In the genomic region with DNA sequence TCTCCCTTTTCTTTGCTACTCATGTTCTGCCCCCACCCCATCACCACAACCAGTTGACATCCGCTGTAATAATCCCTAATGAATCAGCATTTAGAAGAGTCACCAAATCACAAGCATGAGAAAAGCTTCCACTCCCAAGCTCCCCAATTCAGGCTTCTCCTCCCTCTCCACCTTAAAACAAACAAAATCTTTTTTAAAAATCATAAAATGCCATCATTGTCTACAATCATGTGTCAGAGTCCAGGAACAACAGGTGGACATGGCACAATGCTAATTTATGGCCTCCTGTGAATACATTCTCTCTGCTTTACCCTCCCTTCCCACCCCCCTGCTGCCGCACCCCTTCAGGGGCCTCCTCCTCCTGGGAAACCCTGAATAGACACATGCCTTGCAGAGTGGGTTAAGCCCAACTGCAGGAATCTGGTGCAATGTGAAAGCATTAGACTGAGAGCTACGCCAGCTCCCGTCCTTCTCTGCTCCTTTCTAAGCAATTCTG, we compare ENCODE assay signal across 15 cellular contexts. TPM values are rescaled to one million over a fixed set of nuclear protein-coding genes. Genes with fewer than 3 reads are reported as not detected.
DNase-seq lines count a peak whose midpoint lies in the region; ATAC-seq and TF ChIP-seq lines count a peak whose summit lies in the region.
"Had no signal": no experiment of that assay in that cellular context is flagged by ENCODE, and none has a peak within 500 bp of the region (broad histone marks: within the 10 kb centered on the region; RNA-seq: fewer than 3 reads in every experiment).

No MANE protein-coding gene starts in this region.

- no peaks in the 10 kb centered on the region for H3K27me3 Mint-ChIP-seq in Caco-2 (ENCODE audit: insufficient read depth, unreplicated experiment)
- H3K27me3 Mint-ChIP-seq in endothelial cell (ENCODE audit: unreplicated experiment), result peaks cover 27% of the 10 kb centered on the region
- no peaks in the 10 kb centered on the region for H3K27me3 Mint-ChIP-seq in neural crest cell (ENCODE audit: low read depth)

- H4K20me1 ChIP-seq in MM.1S (ENCODE audit: insufficient read depth, low read length), result no peaks in the 10 kb centered on the region

- peak overlapping the region; percentile 61 for H3K27ac Mint-ChIP-seq in Caco-2 (ENCODE audit: unreplicated experiment)
- peak overlapping the region; percentile 20 for H3K27ac Mint-ChIP-seq in endothelial cell (ENCODE audit: unreplicated experiment)
- peak overlapping the region; percentile 58 for H3K27ac Mint-ChIP-seq in neural crest cell (ENCODE audit: unreplicated experiment)
- H3K27ac Mint-ChIP-seq: activated CD4-positive, alpha-beta memory T cell treated with anti-CD3 and anti-CD28 coated beads, Interleukin-2, amount 10 ng/mL, durations not matched to agents 7 days and 5 days; stimulated activated naive B cell treated with anti-CD40 and anti-IgM and Interleukin-4, amounts not matched to agents 10 μg/mL and 1 μg/mL and 100 μg/mL, for 72 hours had no signal

- no peaks in the 10 kb centered on the region for H3K9me3 ChIP-seq in Caco-2
- no peaks in the 10 kb centered on the region for H3K9me3 ChIP-seq in MM.1S (replicated peaks; ENCODE audit: insufficient read depth, low read length)
- H3K9me3 ChIP-seq: adrenal gland, esophagus muscularis mucosa, lower lobe of right lung had no signal

- TF ChIP-seq CTCF in Caco-2 (IDR thresholded peaks at IDR 0.05; ENCODE audit: insufficient read depth in 1 of 2, low read depth in 1 of 2, low read length in 1 of 2, severe bottlenecking in 1 of 2, unreplicated experiment in 1 of 2) (no peak), endothelial cell (IDR thresholded peaks at IDR 0.05; ENCODE audit: unreplicated experiment) (no peak), neural crest cell (conservative IDR thresholded peaks at IDR 0.05) (no peak), MM.1S (IDR thresholded peaks at IDR 0.05; ENCODE audit: low read length) (no peak)

- H3K79me2 ChIP-seq in MM.1S (ENCODE audit: low read length), result peaks cover 62% of the 10 kb centered on the region

- H3K36me3 ChIP-seq in Caco-2 (ENCODE audit: control insufficient read depth, insufficient read depth, low read length), result peaks cover 5% of the 10 kb centered on the region; the same call in 1 of the 2 replicates
- H3K36me3 ChIP-seq in MM.1S (replicated peaks; ENCODE audit: insufficient read depth, low read length), result no peaks in the 10 kb centered on the region; the same call in 1 of the 2 replicates
- H3K36me3 ChIP-seq: adrenal gland, esophagus muscularis mucosa, lower lobe of right lung had no signal

- ATAC-seq in GM19023 (IDR thresholded peaks at IDR 0.05; ENCODE audit: unreplicated experiment), result no peak
- ATAC-seq: lower lobe of right lung; stimulated activated naive B cell treated with anti-CD40 and anti-IgM and Interleukin-4, amounts not matched to agents 10 μg/mL and 1 μg/mL and 100 μg/mL, for 72 hours had no signal

- no peaks in the 10 kb centered on the region for H3K4me1 ChIP-seq in Caco-2
- H3K4me1 ChIP-seq in MM.1S (ENCODE audit: low read length), result no peaks in the 10 kb centered on the region

- H3K36me3 Mint-ChIP-seq in Caco-2 (ENCODE audit: insufficient read depth, unreplicated experiment), result peaks cover 43% of the 10 kb centered on the region
- peaks cover 63% of the 10 kb centered on the region for H3K36me3 Mint-ChIP-seq in endothelial cell (ENCODE audit: low read depth, unreplicated experiment)
- H3K36me3 Mint-ChIP-seq in neural crest cell (ENCODE audit: low read depth), result peaks cover 12% of the 10 kb centered on the region

- peak; percentile 41 to 67 for DNase-seq in Caco-2
- peak; percentile 87 for DNase-seq in LHCN-M2 (ENCODE audit: low read depth)
- no peak for DNase-seq in endothelial cell (ENCODE audit: low spot score)
- DNase-seq in neural crest cell (ENCODE audit: low read depth, low spot score), result no peak
- DNase-seq in NCI-H187 (lab: John Stamatoyannopoulos, UW), result no peak
- DNase-seq in erythroblast (lab: John Stamatoyannopoulos, UW), result no peak
- DNase-seq in MM.1S, result no peak
- DNase-seq: activated CD4-positive, alpha-beta memory T cell treated with anti-CD3 and anti-CD28 coated beads, Interleukin-2, amount 10 ng/mL, durations not matched to agents 7 days and 5 days; adrenal gland; lower lobe of right lung; NCI-H226; stimulated activated naive B cell treated with anti-CD40 and anti-IgM and Interleukin-4, amounts not matched to agents 10 μg/mL and 1 μg/mL and 100 μg/mL, for 72 hours had no signal

- H3F3A ChIP-seq in MM.1S (ENCODE audit: insufficient read depth, low read length), result no peaks in the 10 kb centered on the region

- BruUV-seq in Caco-2 (replicated peaks; lab: Mats Ljungman, UMichigan), result no TSS peak

- H3K4me1 Mint-ChIP-seq in Caco-2 (ENCODE audit: low read depth, unreplicated experiment) (peaks cover 10% of the 10 kb centered on the region), endothelial cell (ENCODE audit: unreplicated experiment) (peaks cover 58% of the 10 kb centered on the region), neural crest cell (peaks cover 62% of the 10 kb centered on the region)

- POLR2A ChIA-PET in Caco-2 (lab: Charles Lee), result no interaction called here

- H3K9me2 ChIP-seq in MM.1S (replicated peaks; ENCODE audit: insufficient read depth, low read length), result no peaks in the 10 kb centered on the region

- CTCF ChIA-PET in Caco-2 (lab: Charles Lee), result no interaction called here

- H2AFZ ChIP-seq in MM.1S (ENCODE audit: low read length), result no peak overlapping the region

- H3K27me3 ChIP-seq in Caco-2 (replicated peaks; ENCODE audit: control insufficient read depth, insufficient read depth, low read length) (no peaks in the 10 kb centered on the region), MM.1S (replicated peaks; ENCODE audit: insufficient read depth, low read length) (no peaks in the 10 kb centered on the region)
- H3K27me3 ChIP-seq: adrenal gland had no signal

- no peak overlapping the region for H3K4me3 ChIP-seq in Caco-2 (ENCODE audit: low read depth, low read length)
- no peak overlapping the region for H3K4me3 ChIP-seq in MM.1S (ENCODE audit: low read length)
- H3K4me3 ChIP-seq: adrenal gland, esophagus muscularis mucosa, lower lobe of right lung, skin epidermis had no signal

- no peak overlapping the region for H3K4me3 Mint-ChIP-seq in Caco-2 (ENCODE audit: unreplicated experiment)
- H3K4me3 Mint-ChIP-seq in endothelial cell (ENCODE audit: unreplicated experiment), result peak overlapping the region; percentile 94
- H3K4me3 Mint-ChIP-seq in neural crest cell, result peak overlapping the region; percentile 94
- H3K4me3 Mint-ChIP-seq: activated CD4-positive, alpha-beta memory T cell treated with anti-CD3 and anti-CD28 coated beads, Interleukin-2, amount 10 ng/mL, durations not matched to agents 7 days and 5 days; stimulated activated naive B cell treated with anti-CD40 and anti-IgM and Interleukin-4, amounts not matched to agents 10 μg/mL and 1 μg/mL and 100 μg/mL, for 72 hours had no signal

- intact Hi-C loops in Caco-2 (cut with micrococcal nuclease; ENCODE audit: unreplicated experiment), result no loop called here

- no peak overlapping the region for H3K4me2 ChIP-seq in MM.1S (ENCODE audit: low read depth, low read length)

- H3K9me3 Mint-ChIP-seq in Caco-2 (ENCODE audit: unreplicated experiment), result no peaks in the 10 kb centered on the region
- no peaks in the 10 kb centered on the region for H3K9me3 Mint-ChIP-seq in endothelial cell (ENCODE audit: unreplicated experiment)
- H3K9me3 Mint-ChIP-seq in neural crest cell, result no peaks in the 10 kb centered on the region
- H3K9me3 Mint-ChIP-seq: activated CD4-positive, alpha-beta memory T cell treated with anti-CD3 and anti-CD28 coated beads, Interleukin-2, amount 10 ng/mL, durations not matched to agents 7 days and 5 days; stimulated activated naive B cell treated with anti-CD40 and anti-IgM and Interleukin-4, amounts not matched to agents 10 μg/mL and 1 μg/mL and 100 μg/mL, for 72 hours had no signal

- H3K27ac ChIP-seq in MM.1S (ENCODE audit: low read length), result no peak overlapping the region
- H3K27ac ChIP-seq: esophagus muscularis mucosa, lower lobe of right lung, skin epidermis had no signal

- no peak overlapping the region for H3K9ac ChIP-seq in MM.1S (ENCODE audit: low read length)

- no peak for TF ChIP-seq POLR2A in erythroblast (IDR thresholded peaks at IDR 0.05; ENCODE audit: low read length)

RNA-seq across cellular contexts. Expression of a gene that starts 3.7 kb away (rescaled TPM):
- total RNA-seq in Caco-2 (2022) (not detected in 2 replicates), LHCN-M2 (2014; rRNA removed) (0.38 and 0.98 TPM in 2 replicates), endothelial cell (ENCODE audit: unreplicated experiment) (297 TPM), neural crest cell (67.5 and 67.6 TPM in 2 replicates)
- 2.0 TPM for polyA plus RNA-seq in LHCN-M2 (2012)
- total RNA-seq: activated CD4-positive, alpha-beta memory T cell treated with anti-CD3 and anti-CD28 coated beads, Interleukin-2, amount 10 ng/mL, durations not matched to agents 7 days and 5 days had no signal

Comparison
In these comparisons a context has a peak if more than half of its experiments do, and no peak if none do; other contexts are left out.
1. DNase-seq: peak in Caco-2 (2 of 2) and LHCN-M2 (single experiment); none in endothelial cell (single experiment), neural crest cell (single experiment), NCI-H187 (0 of 2), erythroblast (0 of 2) and MM.1S (single experiment).
2. RNA of a gene that starts 3.7 kb away (total RNA-seq): 297 TPM in endothelial cell (single experiment) and 67.5 to 67.6 TPM in neural crest cell; 0.38 to 0.98 TPM in LHCN-M2 and not detected in Caco-2; every median in the first group is over 10 times any median in the second.
3. Peak in every context shown above with its lines, with median percentiles within 50 percentile points of each other: H3K27ac Mint-ChIP-seq.